1 cellular context compared by ENCODE assay signal in the genomic region with DNA sequence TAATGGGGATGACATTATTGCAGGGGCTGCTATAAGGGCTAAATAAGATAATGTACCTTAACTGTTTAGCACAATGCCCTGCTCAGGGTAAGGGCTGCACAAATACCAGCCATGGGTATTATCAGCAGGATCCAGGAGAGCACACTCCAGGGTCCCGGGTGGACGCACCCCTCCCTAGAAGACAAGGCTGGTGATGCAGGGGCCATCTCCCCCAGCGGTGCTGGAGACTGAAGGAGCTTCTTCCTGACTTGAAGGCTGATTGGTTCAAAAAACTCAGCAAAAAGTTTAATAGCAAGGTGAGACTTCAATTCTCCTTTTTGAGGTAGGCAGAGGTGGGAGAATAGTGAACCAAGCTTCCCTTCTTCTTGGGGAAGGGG.
TF ChIP-seq lines count a peak whose summit lies in the region.

No MANE protein-coding gene starts in this region.

TF ChIP-seq in WTC11, 78 proteins besides CTCF, POLR2A, EP300 and RAD21 (continued from another document):
- TF ChIP-seq, protein P1, sequence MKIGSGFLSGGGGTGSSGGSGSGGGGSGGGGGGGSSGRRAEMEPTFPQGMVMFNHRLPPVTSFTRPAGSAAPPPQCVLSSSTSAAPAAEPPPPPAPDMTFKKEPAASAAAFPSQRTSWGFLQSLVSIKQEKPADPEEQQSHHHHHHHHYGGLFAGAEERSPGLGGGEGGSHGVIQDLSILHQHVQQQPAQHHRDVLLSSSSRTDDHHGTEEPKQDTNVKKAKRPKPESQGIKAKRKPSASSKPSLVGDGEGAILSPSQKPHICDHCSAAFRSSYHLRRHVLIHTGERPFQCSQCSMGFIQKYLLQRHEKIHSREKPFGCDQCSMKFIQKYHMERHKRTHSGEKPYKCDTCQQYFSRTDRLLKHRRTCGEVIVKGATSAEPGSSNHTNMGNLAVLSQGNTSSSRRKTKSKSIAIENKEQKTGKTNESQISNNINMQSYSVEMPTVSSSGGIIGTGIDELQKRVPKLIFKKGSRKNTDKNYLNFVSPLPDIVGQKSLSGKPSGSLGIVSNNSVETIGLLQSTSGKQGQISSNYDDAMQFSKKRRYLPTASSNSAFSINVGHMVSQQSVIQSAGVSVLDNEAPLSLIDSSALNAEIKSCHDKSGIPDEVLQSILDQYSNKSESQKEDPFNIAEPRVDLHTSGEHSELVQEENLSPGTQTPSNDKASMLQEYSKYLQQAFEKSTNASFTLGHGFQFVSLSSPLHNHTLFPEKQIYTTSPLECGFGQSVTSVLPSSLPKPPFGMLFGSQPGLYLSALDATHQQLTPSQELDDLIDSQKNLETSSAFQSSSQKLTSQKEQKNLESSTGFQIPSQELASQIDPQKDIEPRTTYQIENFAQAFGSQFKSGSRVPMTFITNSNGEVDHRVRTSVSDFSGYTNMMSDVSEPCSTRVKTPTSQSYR (CRISPR knock-in tag; IDR thresholded peaks at IDR 0.05): no peak
- TF ChIP-seq, protein P2, sequence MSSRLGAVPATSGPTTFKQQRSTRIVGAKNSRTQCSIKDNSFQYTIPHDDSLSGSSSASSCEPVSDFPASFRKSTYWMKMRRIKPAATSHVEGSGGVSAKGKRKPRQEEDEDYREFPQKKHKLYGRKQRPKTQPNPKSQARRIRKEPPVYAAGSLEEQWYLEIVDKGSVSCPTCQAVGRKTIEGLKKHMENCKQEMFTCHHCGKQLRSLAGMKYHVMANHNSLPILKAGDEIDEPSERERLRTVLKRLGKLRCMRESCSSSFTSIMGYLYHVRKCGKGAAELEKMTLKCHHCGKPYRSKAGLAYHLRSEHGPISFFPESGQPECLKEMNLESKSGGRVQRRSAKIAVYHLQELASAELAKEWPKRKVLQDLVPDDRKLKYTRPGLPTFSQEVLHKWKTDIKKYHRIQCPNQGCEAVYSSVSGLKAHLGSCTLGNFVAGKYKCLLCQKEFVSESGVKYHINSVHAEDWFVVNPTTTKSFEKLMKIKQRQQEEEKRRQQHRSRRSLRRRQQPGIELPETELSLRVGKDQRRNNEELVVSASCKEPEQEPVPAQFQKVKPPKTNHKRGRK (CRISPR knock-in tag; IDR thresholded peaks at IDR 0.05; ENCODE audit: borderline replicate concordance): no peak
- no peak for TF ChIP-seq TP53 (CRISPR knock-in tag; IDR thresholded peaks at IDR 0.05)
- no peak for TF ChIP-seq JUN (CRISPR knock-in tag; IDR thresholded peaks at IDR 0.05)
- TF ChIP-seq ZNF416 (CRISPR knock-in tag; IDR thresholded peaks at IDR 0.05): no peak
- TF ChIP-seq HMGA2 (CRISPR knock-in tag; IDR thresholded peaks at IDR 0.05): no peak
- TF ChIP-seq NFATC4 (CRISPR knock-in tag; IDR thresholded peaks at IDR 0.05): no peak
